18 cellular contexts compared by ENCODE assay signal in the genomic region with DNA sequence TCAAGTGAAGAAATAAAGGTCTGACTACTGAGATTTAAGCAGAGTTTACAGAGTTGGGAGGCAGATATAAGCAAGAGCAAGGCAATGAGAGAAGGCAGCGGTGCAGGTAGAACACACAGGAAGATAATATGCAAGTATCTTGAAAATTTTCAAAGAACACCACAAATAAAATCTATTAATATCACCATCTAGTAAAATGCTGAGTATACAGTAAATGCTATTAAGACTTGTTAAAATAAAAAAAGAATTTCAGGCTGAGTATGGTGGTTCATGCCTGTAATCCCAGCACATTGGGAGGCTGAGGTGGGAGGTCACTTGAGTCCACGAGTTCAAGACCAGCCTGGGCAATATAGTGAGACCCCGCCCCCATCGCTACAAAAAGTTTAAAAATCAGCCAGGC. TPM values are rescaled to one million over a fixed set of nuclear protein-coding genes. Genes with fewer than 3 reads are reported as not detected.
DNase-seq lines count a peak whose midpoint lies in the region; ATAC-seq, FAIRE-seq and TF ChIP-seq lines count a peak whose summit lies in the region.
"Had no signal": no experiment of that assay in that cellular context is flagged by ENCODE, and none has a peak within 500 bp of the region (broad histone marks: within the 10 kb centered on the region; RNA-seq: fewer than 3 reads in every experiment).

No MANE protein-coding gene starts in this region.

- H3K4me3 ChIP-seq in HepG2 (replicated peaks in 1 of 3; ENCODE audit: insufficient read depth in 1 of 3, low read depth in 2 of 3, low read length in 3 of 3) (no peak overlapping the region), right lobe of liver (no peak overlapping the region), coronary artery (no peak overlapping the region), subcutaneous abdominal adipose tissue (ENCODE audit: low read depth in 1 of 5, low read length in 5 of 5) (no peak overlapping the region)
- H3K4me3 ChIP-seq: BLaER1 treated with 17β-estradiol and CSF1 and Interleukin-3, amounts not matched to agents 10 nM and 100 nM; GM23248 had no signal

- POLR2A ChIA-PET in HepG2 (lab: Yijun Ruan, JAX): interaction anchor here (1.9 kb wide), 1 partner anchor 11 kb away, joined by 4 read pairs; no protein-coding TSS in a partner anchor

- ATAC-seq in HepG2 (no peak), right lobe of liver (no peak), HG03378 (IDR thresholded peaks at IDR 0.05; ENCODE audit: unreplicated experiment) (no peak)
- no peak for ATAC-seq in stimulated activated naive B cell treated with anti-CD40 and anti-IgM and Interleukin-4, amounts not matched to agents 10 μg/mL and 1 μg/mL and 100 μg/mL, for 72 hours (replicated peaks)

- H3K9me3 Mint-ChIP-seq in stimulated activated naive B cell treated with anti-CD40 and anti-IgM and Interleukin-4, amounts not matched to agents 10 μg/mL and 1 μg/mL and 100 μg/mL, for 72 hours: no peaks in the 10 kb centered on the region
- H3K9me3 Mint-ChIP-seq: CD4-positive, alpha-beta T cell had no signal

- no peak overlapping the region for H3K27ac Mint-ChIP-seq in stimulated activated naive B cell treated with anti-CD40 and anti-IgM and Interleukin-4, amounts not matched to agents 10 μg/mL and 1 μg/mL and 100 μg/mL, for 72 hours
- H3K27ac Mint-ChIP-seq: CD4-positive, alpha-beta T cell; IgD-negative memory B cell had no signal

- H3K4me2 ChIP-seq in HepG2 (ENCODE audit: low read depth, low read length): no peak overlapping the region
- H3K4me2 ChIP-seq: BLaER1 treated with 17β-estradiol and CSF1 and Interleukin-3, amounts not matched to agents 10 nM and 100 nM; KMS-11 had no signal

- no peaks in the 10 kb centered on the region for H3K27me3 ChIP-seq in HepG2 (ENCODE audit: control insufficient read depth in 1 of 2, insufficient read depth in 2 of 2, low read length in 2 of 2)
- no peaks in the 10 kb centered on the region for H3K27me3 ChIP-seq in right lobe of liver
- no peaks in the 10 kb centered on the region for H3K27me3 ChIP-seq in subcutaneous abdominal adipose tissue (ENCODE audit: control insufficient read depth in 5 of 5, insufficient read depth in 4 of 5, low read length in 5 of 5)
- H3K27me3 ChIP-seq: BLaER1 treated with 17β-estradiol and CSF1 and Interleukin-3, amounts not matched to agents 10 nM and 100 nM had no signal

- no peak overlapping the region for H3K9ac ChIP-seq in HepG2 (ENCODE audit: insufficient read depth, low read depth, low read length)
- peak overlapping the region in 1 of 5 donors; percentile 2 for H3K9ac ChIP-seq in subcutaneous abdominal adipose tissue (ENCODE audit: low read length in 5 of 5)
- H3K9ac ChIP-seq: BLaER1 treated with 17β-estradiol and CSF1 and Interleukin-3, amounts not matched to agents 10 nM and 100 nM; GM23248; KMS-11 had no signal

- no TSS peak for BruUV-seq in HepG2 (replicated peaks; lab: Mats Ljungman, UMichigan)

- DNase-seq in HepG2 (ENCODE audit: low spot score): no peak
- no peak for DNase-seq in right lobe of liver
- DNase-seq in coronary artery (ENCODE audit: low spot score): no peak
- no peak for DNase-seq in stimulated activated naive B cell treated with anti-CD40 and anti-IgM and Interleukin-4, amounts not matched to agents 10 μg/mL and 1 μg/mL and 100 μg/mL, for 72 hours
- no peak for DNase-seq in NCI-H1417 treated with DMSO at 0.1 percent for 48 hours (lab: John Stamatoyannopoulos, UW)
- DNase-seq: ACHN; Calu3; CD4-positive, alpha-beta T cell; DMS 273 treated with DMSO at 0.1 percent for 48 hours; GM23248; H7 had no signal

- H3K27me3 Mint-ChIP-seq in stimulated activated naive B cell treated with anti-CD40 and anti-IgM and Interleukin-4, amounts not matched to agents 10 μg/mL and 1 μg/mL and 100 μg/mL, for 72 hours: peaks cover 0 to 9% of the 10 kb centered on the region in 2 donors
- H3K27me3 Mint-ChIP-seq: CD4-positive, alpha-beta T cell had no signal

- H2AFZ ChIP-seq in HepG2 (ENCODE audit: low read length): no peak overlapping the region
- H2AFZ ChIP-seq: GM23248 had no signal

- TF ChIP-seq POLR2A in HepG2 (IDR thresholded peaks at IDR 0.05; ENCODE audit: insufficient read depth in 1 of 2, low read depth in 2 of 2, low read length in 2 of 2) (no peak), right lobe of liver (IDR thresholded peaks at IDR 0.05) (no peak)

- H3K79me2 ChIP-seq in HepG2 (ENCODE audit: insufficient read depth, low read length): peaks cover 86% of the 10 kb centered on the region

- TF ChIP-seq RAD21 in HepG2 (CRISPR knock-in tag; IDR thresholded peaks at IDR 0.05): no peak

- FAIRE-seq in HepG2 (lab: Jason Lieb, UNC): no peak
- FAIRE-seq: GM12891 had no signal

- no peak for TF ChIP-seq CTCF in HepG2 (CRISPR knock-in tag; IDR thresholded peaks at IDR 0.05)
- no peak for TF ChIP-seq CTCF in right lobe of liver (IDR thresholded peaks at IDR 0.05)
- no peak for TF ChIP-seq CTCF in coronary artery (IDR thresholded peaks at IDR 0.05)

- H3K4me1 Mint-ChIP-seq in stimulated activated naive B cell treated with anti-CD40 and anti-IgM and Interleukin-4, amounts not matched to agents 10 μg/mL and 1 μg/mL and 100 μg/mL, for 72 hours: no peaks in the 10 kb centered on the region

- CTCF ChIA-PET in HepG2 (lab: Yijun Ruan, JAX; ENCODE audit: low intra/inter-chr PET ratio, low total read pairs): no interaction called here

- intact Hi-C loops in HepG2 (cut with micrococcal nuclease; ENCODE audit: unreplicated experiment) (no loop called here), right lobe of liver (cut with DNase I) (no loop called here)

- no peak overlapping the region for H3K4me3 Mint-ChIP-seq in stimulated activated naive B cell treated with anti-CD40 and anti-IgM and Interleukin-4, amounts not matched to agents 10 μg/mL and 1 μg/mL and 100 μg/mL, for 72 hours
- H3K4me3 Mint-ChIP-seq: CD4-positive, alpha-beta T cell; IgD-negative memory B cell had no signal

- 0 out of 2 replicates have a peak, but pooled peaks cover 5% of the 10 kb centered on the region for H4K20me1 ChIP-seq in HepG2 (ENCODE audit: insufficient read depth, low read length)

- H3K4me1 ChIP-seq in HepG2 (ENCODE audit: insufficient read depth, low read length) (peaks cover 76% of the 10 kb centered on the region), right lobe of liver (peaks cover 0 to 15% (median 0%) of the 10 kb centered on the region in 4 donors), subcutaneous abdominal adipose tissue (ENCODE audit: control insufficient read depth in 5 of 5, insufficient read depth in 5 of 5, low read length in 5 of 5) (peaks cover 0 to 50% (median 27%) of the 10 kb centered on the region in 5 donors)

- H3K27ac ChIP-seq in HepG2 (ENCODE audit: extremely low read length, insufficient read depth, low read length) (no peak overlapping the region), right lobe of liver (no peak overlapping the region), coronary artery (peak overlapping the region; percentile 45 to 53), subcutaneous abdominal adipose tissue (ENCODE audit: low read depth, low read length) (peak overlapping the region; percentile 91)
- H3K27ac ChIP-seq: 22Rv1; BLaER1 treated with 17β-estradiol and CSF1 and Interleukin-3, amounts not matched to agents 10 nM and 100 nM; GM23248; KMS-11 had no signal

- TF ChIP-seq EP300 in HepG2 (IDR thresholded peaks at IDR 0.05; ENCODE audit: low read depth in 2 of 2, low read length in 2 of 2) (no peak), HepG2 (CRISPR knock-in tag; IDR thresholded peaks at IDR 0.05; ENCODE audit: borderline replicate concordance) (no peak)

- H3K9me3 ChIP-seq in HepG2 (ENCODE audit: low read length): no peaks in the 10 kb centered on the region
- H3K9me3 ChIP-seq in right lobe of liver: no peaks in the 10 kb centered on the region
- no peaks in the 10 kb centered on the region for H3K9me3 ChIP-seq in subcutaneous abdominal adipose tissue (ENCODE audit: control insufficient read depth in 5 of 5, low read length in 5 of 5)

- in situ Hi-C loops in HepG2 (cut with HindIII; ENCODE audit: extremely low pct_ligation_motif_present, low pct_unique_long_range_greater_than_20kb): no loop called here

- 0 out of 5 replicates have a peak, but pooled peaks cover 0 to 4% of the 10 kb centered on the region in 2 experiments for H3K36me3 ChIP-seq in HepG2 (replicated peaks in 1 of 2; ENCODE audit: control insufficient read depth in 1 of 2, insufficient read depth in 2 of 2, low read length in 2 of 2)
- no peaks in the 10 kb centered on the region for H3K36me3 ChIP-seq in right lobe of liver
- H3K36me3 ChIP-seq in subcutaneous abdominal adipose tissue (ENCODE audit: control insufficient read depth in 5 of 5, insufficient read depth in 5 of 5, low read length in 5 of 5): no peaks in the 10 kb centered on the region

- no peaks in the 10 kb centered on the region for H3K36me3 Mint-ChIP-seq in stimulated activated naive B cell treated with anti-CD40 and anti-IgM and Interleukin-4, amounts not matched to agents 10 μg/mL and 1 μg/mL and 100 μg/mL, for 72 hours
- H3K36me3 Mint-ChIP-seq: IgD-negative memory B cell had no signal

- 96% methylated on average over 4 of the region's 4 CpGs for WGBS in HepG2 (ENCODE audit: low lambda C conversion rate)
- WGBS in right lobe of liver (ENCODE audit: insufficient coverage, low coverage, low lambda C conversion rate, missing lambda C conversion rate): 98% methylated on average over 4 of the region's 4 CpGs

RNA-seq across cellular contexts. Expression of gene SORT1, which starts 20.0 kb away (rescaled TPM):
- total RNA-seq in HepG2 (2016; rRNA removed; fragmentation: Illumina TruSeq; extraction: Trizol) (32.4 and 35.3 TPM in 2 replicates), right lobe of liver (10 to 100 TPM in 3 of 6 experiments, 1 to 10 TPM in 3; 3.2 to 30.3 (median 13.7) TPM)
- 4.0 and 6.4 TPM in 2 replicates for total RNA-seq in HepG2 (2016; cell fraction: cytosol; rRNA removed; fragmentation: Illumina TruSeq; extraction: Trizol; ENCODE audit: low read depth)
- total RNA-seq in HepG2 (2016; cell fraction: insoluble cytoplasmic fraction; rRNA removed; fragmentation: Illumina TruSeq; extraction: Trizol): 31.2 and 35.2 TPM in 2 replicates
- total RNA-seq in HepG2 (2016; cell fraction: membrane; rRNA removed; fragmentation: Illumina TruSeq; extraction: Trizol): 17.0 and 17.8 TPM in 2 replicates
- total RNA-seq in HepG2 (2016; cell fraction: nucleus; rRNA removed; fragmentation: Illumina TruSeq; extraction: Trizol): 54.6 and 67.3 TPM in 2 replicates
- 79.7 and 93.0 TPM in 2 replicates for polyA plus RNA-seq in HepG2 (2011; rRNA removed)
- polyA plus RNA-seq in HepG2 (2011; cell fraction: cytosol; rRNA removed): 58.6 and 75.5 TPM in 2 replicates
- 47.3 and 51.2 TPM in 2 replicates for polyA plus RNA-seq in HepG2 (2011; cell fraction: nucleus; rRNA removed)
- 53.6 and 75.8 TPM in 2 replicates for polyA plus RNA-seq in HepG2 (2012)
- 4.5 and 5.4 TPM in 2 replicates for polyA plus RNA-seq in HepG2 (2016; cell fraction: cytosol; fragmentation: Illumina TruSeq; extraction: Trizol; ENCODE audit: low read depth)
- polyA plus RNA-seq in HepG2 (2016; cell fraction: insoluble cytoplasmic fraction; fragmentation: Illumina TruSeq; extraction: Trizol; ENCODE audit: low read depth): 22.3 and 23.2 TPM in 2 replicates
- 7.2 and 8.4 TPM in 2 replicates for polyA plus RNA-seq in HepG2 (2016; cell fraction: membrane; fragmentation: Illumina TruSeq; extraction: Trizol; ENCODE audit: low read depth)
- polyA plus RNA-seq in HepG2 (2016; cell fraction: nucleus; fragmentation: Illumina TruSeq; extraction: Trizol; ENCODE audit: insufficient read depth, low read depth): 51.7 and 52.8 TPM in 2 replicates
- 110 and 520 TPM in 2 replicates for polyA minus RNA-seq in HepG2 (2011; rRNA and poly(A)+ RNA removed; ENCODE audit: low replicate concordance)
- polyA minus RNA-seq in HepG2 (2011; cell fraction: cytosol; rRNA and poly(A)+ RNA removed): 104 and 121 TPM in 2 replicates
- 157 and 174 TPM in 2 replicates for polyA minus RNA-seq in HepG2 (2011; cell fraction: nucleus; rRNA and poly(A)+ RNA removed)

RNA-seq across cellular contexts. Expression of gene PSMA5, which starts 48.5 kb away (rescaled TPM):
- total RNA-seq in HepG2 (2016; rRNA removed; fragmentation: Illumina TruSeq; extraction: Trizol) (169 and 261 TPM in 2 replicates), right lobe of liver (10 to 100 TPM; 38.8 to 83.5 (median 61.1) TPM)
- total RNA-seq in HepG2 (2016; cell fraction: cytosol; rRNA removed; fragmentation: Illumina TruSeq; extraction: Trizol; ENCODE audit: low read depth): 27.2 TPM in 2 replicates
- total RNA-seq in HepG2 (2016; cell fraction: insoluble cytoplasmic fraction; rRNA removed; fragmentation: Illumina TruSeq; extraction: Trizol): 163 and 273 TPM in 2 replicates
- total RNA-seq in HepG2 (2016; cell fraction: membrane; rRNA removed; fragmentation: Illumina TruSeq; extraction: Trizol): 67.3 and 70.0 TPM in 2 replicates
- total RNA-seq in HepG2 (2016; cell fraction: nucleus; rRNA removed; fragmentation: Illumina TruSeq; extraction: Trizol): 61.3 and 63.7 TPM in 2 replicates
- 116 and 140 TPM in 2 replicates for polyA plus RNA-seq in HepG2 (2011; rRNA removed)
- polyA plus RNA-seq in HepG2 (2011; cell fraction: cytosol; rRNA removed): 101 and 134 TPM in 2 replicates
- polyA plus RNA-seq in HepG2 (2011; cell fraction: nucleus; rRNA removed): 32.2 and 45.1 TPM in 2 replicates
- 119 TPM in 2 replicates for polyA plus RNA-seq in HepG2 (2012)
- polyA plus RNA-seq in HepG2 (2016; cell fraction: cytosol; fragmentation: Illumina TruSeq; extraction: Trizol; ENCODE audit: low read depth): 38.3 and 40.3 TPM in 2 replicates
- 219 and 228 TPM in 2 replicates for polyA plus RNA-seq in HepG2 (2016; cell fraction: insoluble cytoplasmic fraction; fragmentation: Illumina TruSeq; extraction: Trizol; ENCODE audit: low read depth)
- 48.3 and 52.7 TPM in 2 replicates for polyA plus RNA-seq in HepG2 (2016; cell fraction: membrane; fragmentation: Illumina TruSeq; extraction: Trizol; ENCODE audit: low read depth)
- 72.2 and 82.4 TPM in 2 replicates for polyA plus RNA-seq in HepG2 (2016; cell fraction: nucleus; fragmentation: Illumina TruSeq; extraction: Trizol; ENCODE audit: insufficient read depth, low read depth)
- 42.3 and 110 TPM in 2 replicates for polyA minus RNA-seq in HepG2 (2011; rRNA and poly(A)+ RNA removed; ENCODE audit: low replicate concordance)
- polyA minus RNA-seq in HepG2 (2011; cell fraction: cytosol; rRNA and poly(A)+ RNA removed): 54.0 and 56.2 TPM in 2 replicates
- polyA minus RNA-seq in HepG2 (2011; cell fraction: nucleus; rRNA and poly(A)+ RNA removed): 52.7 and 59.6 TPM in 2 replicates

Comparison
In these comparisons a context has a peak if more than half of its experiments do, and no peak if none do; other contexts are left out.
1. H3K27ac ChIP-seq: peak in coronary artery (2 of 2) and subcutaneous abdominal adipose tissue (single experiment); none in HepG2 (single experiment) and right lobe of liver (0 of 3).